1 cellular context compared by ENCODE assay signal in the genomic region with DNA sequence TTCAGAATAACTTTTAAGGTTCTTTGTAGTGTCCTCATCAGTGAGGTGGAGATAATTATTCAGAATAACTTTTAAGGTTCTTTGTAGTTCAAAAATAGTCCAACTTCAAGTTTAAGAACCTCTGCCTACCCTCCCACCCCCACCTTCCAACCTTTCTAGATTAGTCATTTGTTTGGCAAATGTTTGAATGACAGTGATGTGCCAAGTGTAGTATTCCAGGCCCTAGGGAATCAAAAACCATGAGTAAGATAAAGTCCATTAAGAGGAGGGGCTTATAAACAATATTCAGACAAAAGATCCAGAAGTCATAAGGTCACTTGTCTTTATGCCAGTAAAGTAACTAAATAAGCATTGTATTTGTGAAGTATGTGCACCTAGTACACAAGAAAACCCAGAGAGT.
TF ChIP-seq lines count a peak whose summit lies in the region.

No MANE protein-coding gene starts in this region.

TF ChIP-seq in A549, 52 proteins besides CTCF, POLR2A, EP300 and RAD21 (continued from another document):
- no peak for TF ChIP-seq ESRRA (IDR thresholded peaks at IDR 0.05; ENCODE audit: borderline replicate concordance, low read length)
- no peak for TF ChIP-seq HEYL (CRISPR knock-in tag; IDR thresholded peaks at IDR 0.05)
- TF ChIP-seq, protein P1, sequence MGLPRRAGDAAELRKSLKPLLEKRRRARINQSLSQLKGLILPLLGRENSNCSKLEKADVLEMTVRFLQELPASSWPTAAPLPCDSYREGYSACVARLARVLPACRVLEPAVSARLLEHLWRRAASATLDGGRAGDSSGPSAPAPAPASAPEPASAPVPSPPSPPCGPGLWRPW (IDR thresholded peaks at IDR 0.05), result no peak
